9 cellular contexts compared by ENCODE assay signal in the genomic region with DNA sequence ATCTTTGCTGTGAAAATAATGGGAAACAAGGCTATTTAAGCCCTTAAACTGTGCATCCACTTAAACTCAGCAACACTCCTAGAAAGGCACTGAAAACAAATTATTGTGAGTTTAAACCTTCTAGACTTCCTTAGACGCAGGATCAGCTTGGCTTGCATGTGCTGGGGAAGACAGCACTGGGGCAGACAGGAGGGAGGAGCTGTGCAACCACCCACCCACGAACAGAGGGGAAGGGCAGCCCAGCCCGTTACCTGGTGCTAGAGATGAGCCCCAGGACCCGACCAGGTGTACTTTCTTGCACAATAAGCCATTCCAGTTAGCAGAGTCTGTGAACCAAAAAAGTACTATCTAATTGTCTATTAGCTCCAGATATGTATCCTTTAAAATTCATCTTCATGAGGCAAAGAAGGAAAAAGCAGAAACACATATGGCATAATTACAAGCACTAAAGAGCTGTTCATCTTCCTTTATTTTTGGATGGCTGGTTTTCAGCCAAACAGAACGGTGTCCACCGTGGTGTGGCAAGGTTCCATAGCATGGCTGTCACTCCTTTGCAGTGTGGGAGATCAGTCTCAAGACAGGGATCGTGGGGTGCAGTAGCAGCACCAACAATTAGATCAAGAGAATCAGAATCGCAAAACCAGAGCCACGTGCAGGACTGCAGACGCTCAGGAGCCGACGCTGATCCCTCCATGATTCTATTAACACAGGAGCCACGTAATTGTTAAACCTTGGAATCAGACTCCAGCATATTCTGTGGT.
DNase-seq lines count a peak whose midpoint lies in the region; ATAC-seq, FAIRE-seq and TF ChIP-seq lines count a peak whose summit lies in the region.
"Had no signal": no experiment of that assay in that cellular context is flagged by ENCODE, and none has a peak within 500 bp of the region (broad histone marks: within the 10 kb centered on the region; RNA-seq: fewer than 3 reads in every experiment).

No MANE protein-coding gene starts in this region.

- H3K9me3 ChIP-seq in astrocyte (ENCODE audit: insufficient read depth, low read depth, low read length) = no peaks in the 10 kb centered on the region
- no peaks in the 10 kb centered on the region for H3K9me3 ChIP-seq in testis
- no peaks in the 10 kb centered on the region for H3K9me3 ChIP-seq in right cardiac atrium (ENCODE audit: control insufficient read depth, low read length)

- no peak overlapping the region for H3K4me2 ChIP-seq in astrocyte (ENCODE audit: low read length)

- H3K36me3 ChIP-seq in astrocyte (ENCODE audit: insufficient read depth, low read length) (no peaks in the 10 kb centered on the region), testis (ENCODE audit: low read depth, missing control alignments) (no peaks in the 10 kb centered on the region)

- no peak for TF ChIP-seq POLR2A in testis (IDR thresholded peaks at IDR 0.05)

- H3K4me1 Mint-ChIP-seq in activated T-cell treated with anti-CD3 and anti-CD28 coated beads, Interleukin-2, amount 50 U/mL, for 4 hours (ENCODE audit: low read depth) = peaks cover 95% of the 10 kb centered on the region
- peaks cover 46% of the 10 kb centered on the region for H3K4me1 Mint-ChIP-seq in astrocyte (ENCODE audit: low read depth, unreplicated experiment)

- peak in 1 of 2 donors; percentile 3 for ATAC-seq in activated T-cell treated with anti-CD3 and anti-CD28 coated beads, Interleukin-2, amount 50 U/mL, for 4 hours
- peak; percentile 9 for ATAC-seq in HG03432 (IDR thresholded peaks at IDR 0.05; ENCODE audit: unreplicated experiment)
- no peak for ATAC-seq in right cardiac atrium

- H3K4me1 ChIP-seq in astrocyte (ENCODE audit: insufficient read depth, low read length) (peaks cover 13% of the 10 kb centered on the region), testis (no peaks in the 10 kb centered on the region), right cardiac atrium (ENCODE audit: control insufficient read depth, insufficient read depth, low read length) (peaks cover 3% of the 10 kb centered on the region)

- intact Hi-C loops in testis (cut with DNase I; ENCODE audit: low total_unique reads) = no loop called here
- intact Hi-C loops in right cardiac atrium (cut with DNase I) = loop anchor here in 1 of 4 donors (10.0 kb wide), 1 partner anchor 127 kb away; no protein-coding TSS in a partner anchor

- H3K9me3 Mint-ChIP-seq in activated T-cell treated with anti-CD3 and anti-CD28 coated beads, Interleukin-2, amount 50 U/mL, for 4 hours = peaks cover 4% of the 10 kb centered on the region
- H3K9me3 Mint-ChIP-seq in astrocyte (ENCODE audit: unreplicated experiment) = peaks cover 2% of the 10 kb centered on the region
- H3K9me3 Mint-ChIP-seq: neural crest cell had no signal

- peak; percentile 52 for DNase-seq in activated T-cell treated with anti-CD3 and anti-CD28 coated beads, Interleukin-2, amount 50 U/mL, for 4 hours
- no peak for DNase-seq in activated T-cell treated with anti-CD3 and anti-CD28 coated beads, Interleukin-2, amount 50 U/mL, for 1 hour
- DNase-seq in astrocyte (ENCODE audit: low read depth) (no peak), substantia nigra (lab: John Stamatoyannopoulos, UW) (no peak), testis (no peak), right cardiac atrium (no peak), NCI-H510A (lab: John Stamatoyannopoulos, UW) (no peak)

- H3K27ac Mint-ChIP-seq in astrocyte (ENCODE audit: unreplicated experiment) = peak overlapping the region; percentile 28

- peak overlapping the region; percentile 30 for H2AFZ ChIP-seq in astrocyte (ENCODE audit: low read depth, low read length)

- no peak for TF ChIP-seq CTCF in astrocyte (IDR thresholded peaks at IDR 0.05; ENCODE audit: insufficient read depth, low read depth, low read length)
- no peak for TF ChIP-seq CTCF in testis (IDR thresholded peaks at IDR 0.05)

- peak overlapping the region; percentile 86 for H3K4me3 Mint-ChIP-seq in activated T-cell treated with anti-CD3 and anti-CD28 coated beads, Interleukin-2, amount 50 U/mL, for 4 hours
- H3K4me3 Mint-ChIP-seq in astrocyte (ENCODE audit: unreplicated experiment) = no peak overlapping the region
- H3K4me3 Mint-ChIP-seq: neural crest cell had no signal

- FAIRE-seq in astrocyte (lab: Jason Lieb, UNC) = no peak

- H3K79me2 ChIP-seq in astrocyte (ENCODE audit: insufficient read depth, low read length) = no peaks in the 10 kb centered on the region

- peaks cover 39% of the 10 kb centered on the region for H3K36me3 Mint-ChIP-seq in activated T-cell treated with anti-CD3 and anti-CD28 coated beads, Interleukin-2, amount 50 U/mL, for 4 hours (ENCODE audit: insufficient read depth)
- H3K36me3 Mint-ChIP-seq in astrocyte (ENCODE audit: low read depth, unreplicated experiment) = no peaks in the 10 kb centered on the region

- WGBS in testis, 2 donors = 65 to 72% methylated on average over 13 of the region's 13 CpGs
- WGBS in right cardiac atrium = 71% methylated on average over 13 of the region's 13 CpGs

- H3K27me3 ChIP-seq in astrocyte (ENCODE audit: insufficient read depth, low read length) = no peaks in the 10 kb centered on the region
- no peaks in the 10 kb centered on the region for H3K27me3 ChIP-seq in testis
- no peaks in the 10 kb centered on the region for H3K27me3 ChIP-seq in right cardiac atrium (ENCODE audit: control insufficient read depth, insufficient read depth)

- H3K4me3 ChIP-seq in astrocyte (ENCODE audit: insufficient read depth, low read depth, low read length) (no peak overlapping the region), testis (no peak overlapping the region), right cardiac atrium (ENCODE audit: low read length) (no peak overlapping the region)

- H3K9ac ChIP-seq in astrocyte (ENCODE audit: low read length) = no peak overlapping the region

- no peaks in the 10 kb centered on the region for H4K20me1 ChIP-seq in astrocyte (ENCODE audit: insufficient read depth, low read length)

- H3K27ac ChIP-seq in astrocyte (ENCODE audit: low read depth, low read length) (no peak overlapping the region), substantia nigra (ENCODE audit: low read depth, low read length, poor library complexity, severe bottlenecking) (peak overlapping the region; percentile 56), testis (no peak overlapping the region), right cardiac atrium (ENCODE audit: low read length) (no peak overlapping the region)

- no peaks in the 10 kb centered on the region for H3K27me3 Mint-ChIP-seq in activated T-cell treated with anti-CD3 and anti-CD28 coated beads, Interleukin-2, amount 50 U/mL, for 4 hours (ENCODE audit: low read depth)
- H3K27me3 Mint-ChIP-seq in astrocyte (ENCODE audit: low read depth, unreplicated experiment) = no peaks in the 10 kb centered on the region
